ENCODE assay signal across 1 cellular context in the genomic region with DNA sequence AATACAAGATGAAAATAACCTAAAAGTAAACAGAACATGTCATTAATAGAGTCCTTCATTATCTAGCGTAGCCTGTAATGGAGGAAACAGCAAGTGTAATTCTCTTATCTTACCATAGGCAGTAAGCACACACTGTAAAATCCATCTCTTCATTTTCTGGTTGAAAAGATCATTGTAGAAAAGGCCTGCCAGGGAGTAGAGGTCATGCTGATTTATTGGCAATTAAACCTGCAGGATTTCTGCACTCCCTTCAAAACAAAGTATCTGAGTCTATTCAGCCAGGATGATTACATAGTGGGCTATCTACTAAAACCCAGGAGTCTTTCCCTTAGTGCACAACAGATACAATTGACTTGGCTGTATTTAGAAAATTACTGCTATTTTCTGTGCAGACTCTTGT.
TF ChIP-seq lines count a peak whose summit lies in the region.

No MANE protein-coding gene starts in this region.

TF ChIP-seq in HEK293, 187 proteins besides CTCF, POLR2A, EP300 and RAD21 (continued from another document and continues in another):
- TF ChIP-seq ZNF664 (tag by site-specific recombination; IDR thresholded peaks at IDR 0.05): no peak
- no peak for TF ChIP-seq KLF8 (tag by site-specific recombination; IDR thresholded peaks at IDR 0.05)
- no peak for TF ChIP-seq ZNF560 (tag by site-specific recombination; IDR thresholded peaks at IDR 0.05; ENCODE audit: borderline replicate concordance)
- TF ChIP-seq ZNF335 (tag by site-specific recombination; conservative IDR thresholded peaks at IDR 0.05): no peak
- TF ChIP-seq ZNF621 (tag by site-specific recombination; IDR thresholded peaks at IDR 0.05): no peak
- TF ChIP-seq, protein P1, sequence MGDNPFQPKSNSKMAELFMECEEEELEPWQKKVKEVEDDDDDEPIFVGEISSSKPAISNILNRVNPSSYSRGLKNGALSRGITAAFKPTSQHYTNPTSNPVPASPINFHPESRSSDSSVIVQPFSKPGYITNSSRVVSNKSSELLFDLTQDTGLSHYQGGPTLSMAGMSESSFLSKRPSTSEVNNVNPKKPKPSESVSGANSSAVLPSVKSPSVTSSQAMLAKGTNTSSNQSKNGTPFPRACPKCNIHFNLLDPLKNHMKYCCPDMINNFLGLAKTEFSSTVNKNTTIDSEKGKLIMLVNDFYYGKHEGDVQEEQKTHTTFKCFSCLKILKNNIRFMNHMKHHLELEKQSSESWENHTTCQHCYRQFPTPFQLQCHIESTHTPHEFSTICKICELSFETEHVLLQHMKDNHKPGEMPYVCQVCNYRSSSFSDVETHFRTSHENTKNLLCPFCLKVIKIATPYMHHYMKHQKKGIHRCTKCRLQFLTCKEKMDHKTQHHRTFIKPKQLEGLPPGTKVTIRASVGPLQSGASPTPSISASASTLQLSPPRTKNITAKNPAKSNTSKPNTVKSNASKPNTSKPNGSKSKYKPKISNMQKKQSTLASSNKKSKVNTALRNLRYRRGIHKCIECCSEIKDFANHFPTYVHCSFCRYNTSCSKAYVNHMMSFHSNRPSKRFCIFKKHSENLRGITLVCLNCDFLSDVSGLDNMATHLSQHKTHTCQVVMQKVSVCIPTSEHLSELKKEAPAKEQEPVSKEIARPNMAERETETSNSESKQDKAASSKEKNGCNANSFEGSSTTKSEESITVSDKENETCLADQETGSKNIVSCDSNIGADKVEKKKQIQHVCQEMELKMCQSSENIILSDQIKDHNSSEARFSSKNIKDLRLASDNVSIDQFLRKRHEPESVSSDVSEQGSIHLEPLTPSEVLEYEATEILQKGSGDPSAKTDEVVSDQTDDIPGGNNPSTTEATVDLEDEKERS (tag by site-specific recombination; IDR thresholded peaks at IDR 0.05): no peak
- TF ChIP-seq ZNF501 (tag by site-specific recombination; IDR thresholded peaks at IDR 0.05): no peak
- peak; percentile 99 for TF ChIP-seq HOXD13 (CRISPR knock-in tag; IDR thresholded peaks at IDR 0.05; ENCODE audit: borderline replicate concordance)
- TF ChIP-seq ZNF433 (tag by site-specific recombination; IDR thresholded peaks at IDR 0.05; ENCODE audit: low read depth): no peak
- TF ChIP-seq WT1 (tag by site-specific recombination; IDR thresholded peaks at IDR 0.05): peak; percentile 98
- TF ChIP-seq ZNF19 (tag by site-specific recombination; IDR thresholded peaks at IDR 0.05; ENCODE audit: low read depth): no peak
- TF ChIP-seq, protein P2, sequence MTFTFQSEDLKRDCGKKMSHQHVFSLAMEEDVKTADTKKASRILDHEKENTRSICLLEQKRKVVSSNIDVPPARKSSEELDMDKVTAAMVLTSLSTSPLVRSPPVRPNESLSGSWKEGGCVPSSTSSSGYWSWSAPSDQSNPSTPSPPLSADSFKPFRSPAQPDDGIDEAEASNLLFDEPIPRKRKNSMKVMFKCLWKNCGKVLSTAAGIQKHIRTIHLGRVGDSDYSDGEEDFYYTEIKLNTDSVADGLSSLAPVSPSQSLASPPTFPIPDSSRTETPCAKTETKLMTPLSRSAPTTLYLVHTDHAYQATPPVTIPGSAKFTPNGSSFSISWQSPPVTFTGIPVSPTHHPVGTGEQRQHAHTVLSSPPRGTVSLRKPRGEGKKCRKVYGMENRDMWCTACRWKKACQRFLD (tag by site-specific recombination; IDR thresholded peaks at IDR 0.05): no peak
- TF ChIP-seq, protein P3, sequence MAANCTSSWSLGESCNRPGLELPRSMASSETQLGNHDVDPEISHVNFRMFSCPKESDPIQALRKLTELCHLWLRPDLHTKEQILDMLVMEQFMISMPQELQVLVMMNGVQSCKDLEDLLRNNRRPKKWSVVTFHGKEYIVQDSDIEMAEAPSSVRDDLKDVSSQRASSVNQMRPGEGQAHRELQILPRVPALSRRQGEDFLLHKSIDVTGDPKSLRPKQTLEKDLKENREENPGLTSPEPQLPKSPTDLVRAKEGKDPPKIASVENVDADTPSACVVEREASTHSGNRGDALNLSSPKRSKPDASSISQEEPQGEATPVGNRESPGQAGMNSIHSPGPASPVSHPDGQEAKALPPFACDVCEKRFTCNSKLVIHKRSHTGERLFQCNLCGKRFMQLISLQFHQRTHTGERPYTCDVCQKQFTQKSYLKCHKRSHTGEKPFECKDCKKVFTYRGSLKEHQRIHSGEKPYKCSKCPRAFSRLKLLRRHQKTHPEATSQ (tag by site-specific recombination; IDR thresholded peaks at IDR 0.05): no peak
- TF ChIP-seq GLIS1 (tag by site-specific recombination; IDR thresholded peaks at IDR 0.05): no peak
- no peak for TF ChIP-seq ZFP37 (tag by site-specific recombination; IDR thresholded peaks at IDR 0.05)
- TF ChIP-seq, protein P4, sequence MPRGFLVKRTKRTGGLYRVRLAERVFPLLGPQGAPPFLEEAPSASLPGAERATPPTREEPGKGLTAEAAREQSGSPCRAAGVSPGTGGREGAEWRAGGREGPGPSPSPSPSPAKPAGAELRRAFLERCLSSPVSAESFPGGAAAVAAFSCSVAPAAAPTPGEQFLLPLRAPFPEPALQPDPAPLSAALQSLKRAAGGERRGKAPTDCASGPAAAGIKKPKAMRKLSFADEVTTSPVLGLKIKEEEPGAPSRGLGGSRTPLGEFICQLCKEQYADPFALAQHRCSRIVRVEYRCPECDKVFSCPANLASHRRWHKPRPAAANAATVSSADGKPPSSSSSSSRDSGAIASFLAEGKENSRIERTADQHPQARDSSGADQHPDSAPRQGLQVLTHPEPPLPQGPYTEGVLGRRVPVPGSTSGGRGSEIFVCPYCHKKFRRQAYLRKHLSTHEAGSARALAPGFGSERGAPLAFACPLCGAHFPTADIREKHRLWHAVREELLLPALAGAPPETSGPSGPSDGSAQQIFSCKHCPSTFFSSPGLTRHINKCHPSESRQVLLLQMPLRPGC (tag by site-specific recombination; IDR thresholded peaks at IDR 0.05): no peak
- TF ChIP-seq IKZF3 (tag by site-specific recombination; IDR thresholded peaks at IDR 0.05): peak; percentile 89
- TF ChIP-seq, protein P5, sequence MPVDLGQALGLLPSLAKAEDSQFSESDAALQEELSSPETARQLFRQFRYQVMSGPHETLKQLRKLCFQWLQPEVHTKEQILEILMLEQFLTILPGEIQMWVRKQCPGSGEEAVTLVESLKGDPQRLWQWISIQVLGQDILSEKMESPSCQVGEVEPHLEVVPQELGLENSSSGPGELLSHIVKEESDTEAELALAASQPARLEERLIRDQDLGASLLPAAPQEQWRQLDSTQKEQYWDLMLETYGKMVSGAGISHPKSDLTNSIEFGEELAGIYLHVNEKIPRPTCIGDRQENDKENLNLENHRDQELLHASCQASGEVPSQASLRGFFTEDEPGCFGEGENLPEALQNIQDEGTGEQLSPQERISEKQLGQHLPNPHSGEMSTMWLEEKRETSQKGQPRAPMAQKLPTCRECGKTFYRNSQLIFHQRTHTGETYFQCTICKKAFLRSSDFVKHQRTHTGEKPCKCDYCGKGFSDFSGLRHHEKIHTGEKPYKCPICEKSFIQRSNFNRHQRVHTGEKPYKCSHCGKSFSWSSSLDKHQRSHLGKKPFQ (tag by site-specific recombination; IDR thresholded peaks at IDR 0.05): peak; percentile 71
- TF ChIP-seq, protein P6, sequence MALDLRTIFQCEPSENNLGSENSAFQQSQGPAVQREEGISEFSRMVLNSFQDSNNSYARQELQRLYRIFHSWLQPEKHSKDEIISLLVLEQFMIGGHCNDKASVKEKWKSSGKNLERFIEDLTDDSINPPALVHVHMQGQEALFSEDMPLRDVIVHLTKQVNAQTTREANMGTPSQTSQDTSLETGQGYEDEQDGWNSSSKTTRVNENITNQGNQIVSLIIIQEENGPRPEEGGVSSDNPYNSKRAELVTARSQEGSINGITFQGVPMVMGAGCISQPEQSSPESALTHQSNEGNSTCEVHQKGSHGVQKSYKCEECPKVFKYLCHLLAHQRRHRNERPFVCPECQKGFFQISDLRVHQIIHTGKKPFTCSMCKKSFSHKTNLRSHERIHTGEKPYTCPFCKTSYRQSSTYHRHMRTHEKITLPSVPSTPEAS (tag by site-specific recombination; IDR thresholded peaks at IDR 0.05): 0 out of 2 replicates have a peak, but pooled peaks have one; percentile 39
- TF ChIP-seq SALL2 (tag by site-specific recombination; IDR thresholded peaks at IDR 0.05; ENCODE audit: borderline replicate concordance): no peak
- no peak for TF ChIP-seq ZNF558 (tag by site-specific recombination; IDR thresholded peaks at IDR 0.05)
- TF ChIP-seq ZNF366 (tag by site-specific recombination; conservative IDR thresholded peaks at IDR 0.05): no peak
- TF ChIP-seq, protein P7, sequence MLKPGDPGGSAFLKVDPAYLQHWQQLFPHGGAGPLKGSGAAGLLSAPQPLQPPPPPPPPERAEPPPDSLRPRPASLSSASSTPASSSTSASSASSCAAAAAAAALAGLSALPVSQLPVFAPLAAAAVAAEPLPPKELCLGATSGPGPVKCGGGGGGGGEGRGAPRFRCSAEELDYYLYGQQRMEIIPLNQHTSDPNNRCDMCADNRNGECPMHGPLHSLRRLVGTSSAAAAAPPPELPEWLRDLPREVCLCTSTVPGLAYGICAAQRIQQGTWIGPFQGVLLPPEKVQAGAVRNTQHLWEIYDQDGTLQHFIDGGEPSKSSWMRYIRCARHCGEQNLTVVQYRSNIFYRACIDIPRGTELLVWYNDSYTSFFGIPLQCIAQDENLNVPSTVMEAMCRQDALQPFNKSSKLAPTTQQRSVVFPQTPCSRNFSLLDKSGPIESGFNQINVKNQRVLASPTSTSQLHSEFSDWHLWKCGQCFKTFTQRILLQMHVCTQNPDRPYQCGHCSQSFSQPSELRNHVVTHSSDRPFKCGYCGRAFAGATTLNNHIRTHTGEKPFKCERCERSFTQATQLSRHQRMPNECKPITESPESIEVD (tag by site-specific recombination; IDR thresholded peaks at IDR 0.05): peak; percentile 98
- peak; percentile 56; the same call in 1 of the 2 replicates for TF ChIP-seq GLI2 (tag by site-specific recombination; IDR thresholded peaks at IDR 0.05; ENCODE audit: borderline replicate concordance, low read depth)
- TF ChIP-seq OSR2 (tag by site-specific recombination; IDR thresholded peaks at IDR 0.05): peak; percentile 75
- no peak for TF ChIP-seq ZNF324 (tag by site-specific recombination; IDR thresholded peaks at IDR 0.05)
- TF ChIP-seq, protein P8, sequence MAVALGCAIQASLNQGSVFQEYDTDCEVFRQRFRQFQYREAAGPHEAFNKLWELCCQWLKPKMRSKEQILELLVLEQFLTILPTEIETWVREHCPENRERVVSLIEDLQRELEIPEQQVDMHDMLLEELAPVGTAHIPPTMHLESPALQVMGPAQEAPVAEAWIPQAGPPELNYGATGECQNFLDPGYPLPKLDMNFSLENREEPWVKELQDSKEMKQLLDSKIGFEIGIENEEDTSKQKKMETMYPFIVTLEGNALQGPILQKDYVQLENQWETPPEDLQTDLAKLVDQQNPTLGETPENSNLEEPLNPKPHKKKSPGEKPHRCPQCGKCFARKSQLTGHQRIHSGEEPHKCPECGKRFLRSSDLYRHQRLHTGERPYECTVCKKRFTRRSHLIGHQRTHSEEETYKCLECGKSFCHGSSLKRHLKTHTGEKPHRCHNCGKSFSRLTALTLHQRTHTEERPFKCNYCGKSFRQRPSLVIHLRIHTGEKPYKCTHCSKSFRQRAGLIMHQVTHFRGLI (tag by site-specific recombination; IDR thresholded peaks at IDR 0.05): no peak
- peak; percentile 98 for TF ChIP-seq FEZF1 (tag by site-specific recombination; IDR thresholded peaks at IDR 0.05)
- TF ChIP-seq ZNF658 (tag by site-specific recombination; IDR thresholded peaks at IDR 0.05): no peak
- TF ChIP-seq TCF7L2 (IDR thresholded peaks at IDR 0.05; ENCODE audit: borderline replicate concordance, low read depth, low read length): peak; percentile 79; the same call in 1 of the 2 replicates
- TF ChIP-seq ZNF404 (tag by site-specific recombination; IDR thresholded peaks at IDR 0.05): no peak
- TF ChIP-seq ZSCAN23 (tag by site-specific recombination; IDR thresholded peaks at IDR 0.05): no peak
- no peak for TF ChIP-seq ZNF155 (tag by site-specific recombination; IDR thresholded peaks at IDR 0.05)
- peak; percentile 66 for TF ChIP-seq SP7 (tag by site-specific recombination; IDR thresholded peaks at IDR 0.05)
- TF ChIP-seq ZNF121 (tag by site-specific recombination; IDR thresholded peaks at IDR 0.05): no peak
- peak; percentile 72 for TF ChIP-seq ZBTB17 (tag by site-specific recombination; IDR thresholded peaks at IDR 0.05)
- no peak for TF ChIP-seq ZNF791 (tag by site-specific recombination; IDR thresholded peaks at IDR 0.05)
- TF ChIP-seq ZNF660 (tag by site-specific recombination; IDR thresholded peaks at IDR 0.05): peak; percentile 46; the same call in 1 of the 2 replicates
- no peak for TF ChIP-seq SCRT2 (tag by site-specific recombination; IDR thresholded peaks at IDR 0.05)
- TF ChIP-seq ZFP3 (tag by site-specific recombination; IDR thresholded peaks at IDR 0.05; ENCODE audit: low read depth): 0 out of 2 replicates have a peak, but pooled peaks have one; percentile 8
- no peak for TF ChIP-seq KLF1 (tag by site-specific recombination; IDR thresholded peaks at IDR 0.05)
- TF ChIP-seq ZIC2 (tag by site-specific recombination; IDR thresholded peaks at IDR 0.05): peak; percentile 95
- no peak for TF ChIP-seq ZNF48 (tag by site-specific recombination; IDR thresholded peaks at IDR 0.05)
- 0 out of 2 replicates have a peak, but pooled peaks have one; percentile 24 for TF ChIP-seq ZNF596 (tag by site-specific recombination; IDR thresholded peaks at IDR 0.05)
- TF ChIP-seq, protein P9, sequence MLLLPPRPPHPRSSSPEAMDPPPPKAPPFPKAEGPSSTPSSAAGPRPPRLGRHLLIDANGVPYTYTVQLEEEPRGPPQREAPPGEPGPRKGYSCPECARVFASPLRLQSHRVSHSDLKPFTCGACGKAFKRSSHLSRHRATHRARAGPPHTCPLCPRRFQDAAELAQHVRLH (tag by site-specific recombination; IDR thresholded peaks at IDR 0.05): peak; percentile 65; the same call in 1 of the 2 replicates
- no peak for TF ChIP-seq RBAK (tag by site-specific recombination; IDR thresholded peaks at IDR 0.05)
- TF ChIP-seq, protein P10, sequence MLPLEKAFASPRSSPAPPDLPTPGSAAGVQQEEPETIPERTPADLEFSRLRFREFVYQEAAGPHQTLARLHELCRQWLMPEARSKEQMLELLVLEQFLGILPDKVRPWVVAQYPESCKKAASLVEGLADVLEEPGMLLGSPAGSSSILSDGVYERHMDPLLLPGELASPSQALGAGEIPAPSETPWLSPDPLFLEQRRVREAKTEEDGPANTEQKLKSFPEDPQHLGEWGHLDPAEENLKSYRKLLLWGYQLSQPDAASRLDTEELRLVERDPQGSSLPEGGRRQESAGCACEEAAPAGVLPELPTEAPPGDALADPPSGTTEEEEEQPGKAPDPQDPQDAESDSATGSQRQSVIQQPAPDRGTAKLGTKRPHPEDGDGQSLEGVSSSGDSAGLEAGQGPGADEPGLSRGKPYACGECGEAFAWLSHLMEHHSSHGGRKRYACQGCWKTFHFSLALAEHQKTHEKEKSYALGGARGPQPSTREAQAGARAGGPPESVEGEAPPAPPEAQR (tag by site-specific recombination; IDR thresholded peaks at IDR 0.05): no peak
- TF ChIP-seq MEIS1 (CRISPR knock-in tag; IDR thresholded peaks at IDR 0.05; ENCODE audit: borderline replicate concordance): 0 out of 2 replicates have a peak, but pooled peaks have one; percentile 22
- TF ChIP-seq ZNF701 (tag by site-specific recombination; IDR thresholded peaks at IDR 0.05): no peak
- no peak for TF ChIP-seq ZNF114 (tag by site-specific recombination; IDR thresholded peaks at IDR 0.05)
